28 cellular contexts compared by ENCODE assay signal in the genomic region with DNA sequence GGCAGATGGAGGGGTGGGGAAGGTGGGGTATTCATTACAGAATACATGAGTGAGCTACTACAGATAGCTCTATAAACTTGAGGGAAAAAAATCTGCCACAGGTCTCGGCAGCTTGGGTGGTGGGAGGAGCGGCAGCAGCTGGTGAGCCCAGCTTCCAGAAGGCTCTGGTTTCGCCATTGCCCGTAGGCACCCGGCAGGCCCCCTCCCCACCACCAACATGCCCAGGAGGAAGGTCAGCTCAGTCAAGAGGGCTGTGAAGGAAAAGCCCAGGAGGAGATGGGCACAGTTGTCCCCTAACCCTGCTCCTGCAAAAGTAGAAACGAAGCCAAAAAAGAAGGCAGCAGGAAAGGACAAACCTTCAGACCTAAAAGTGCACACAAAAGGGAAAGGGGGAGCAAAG. TPM values are rescaled to one million over a fixed set of nuclear protein-coding genes. Genes with fewer than 3 reads are reported as not detected.
DNase-seq lines count a peak whose midpoint lies in the region; ATAC-seq, FAIRE-seq and TF ChIP-seq lines count a peak whose summit lies in the region.
"Had no signal": no experiment of that assay in that cellular context is flagged by ENCODE, and none has a peak within 500 bp of the region (broad histone marks: within the 10 kb centered on the region; RNA-seq: fewer than 3 reads in every experiment).

No MANE protein-coding gene starts in this region.

- no peaks in the 10 kb centered on the region for H4K20me1 ChIP-seq in H1 (replicated peaks in 1 of 2; ENCODE audit: control insufficient read depth in 1 of 2, insufficient read depth in 2 of 2, low read length in 2 of 2)

- H3K4me3 Mint-ChIP-seq in activated naive CD4-positive, alpha-beta T cell treated with anti-CD3 and anti-CD28 coated beads for 36 hours = no peak overlapping the region
- H3K4me3 Mint-ChIP-seq in activated T-cell treated with anti-CD3 and anti-CD28 coated beads, Interleukin-2, amount 50 U/mL, for 24 hours = no peak overlapping the region
- H3K4me3 Mint-ChIP-seq: activated CD4-positive, alpha-beta memory T cell treated with anti-CD3 and anti-CD28 coated beads, Interleukin-2, amount 10 ng/mL, durations not matched to agents 7 days and 5 days; CD8-positive, alpha-beta memory T cell had no signal

- no peak overlapping the region for H2AK5ac ChIP-seq in H1 (ENCODE audit: low read depth, low read length)

- H3K56ac ChIP-seq in H1 (replicated peaks; ENCODE audit: insufficient read length, low read depth, low read length) = no peak overlapping the region

- DNase-seq in activated naive CD4-positive, alpha-beta T cell treated with anti-CD3 and anti-CD28 coated beads for 36 hours = no peak
- DNase-seq in activated naive CD4-positive, alpha-beta T cell treated with anti-CD3 and anti-CD28 coated beads, Interleukin-2, amount 50 U/mL, for 72 hours (ENCODE audit: low spot score in 2 of 2) = no peak
- DNase-seq in NCI-H524 treated with DMSO at 0.1 percent for 48 hours (lab: John Stamatoyannopoulos, UW) = peak; percentile 40
- no peak for DNase-seq in H1 (ENCODE audit: low read depth in 1 of 2, low spot score in 2 of 2)
- DNase-seq in thoracic aorta (ENCODE audit: low spot score) = no peak
- DNase-seq in HTR-8/SVneo (ENCODE audit: insufficient read length, low spot score) = no peak
- no peak for DNase-seq in activated T-cell treated with anti-CD3 and anti-CD28 coated beads, Interleukin-2, amount 50 U/mL, for 24 hours
- no peak for DNase-seq in NCI-H2107 treated with DMSO at 0.1 percent for 48 hours (lab: John Stamatoyannopoulos, UW; ENCODE audit: unreplicated experiment)
- DNase-seq: activated CD4-positive, alpha-beta memory T cell treated with anti-CD3 and anti-CD28 coated beads, Interleukin-2, amount 10 ng/mL, durations not matched to agents 7 days and 5 days; activated effector memory CD4-positive, alpha-beta T cell treated with anti-CD3 and anti-CD28 coated beads, Interleukin-2, amount 50 U/mL, for 16 hours; AML-193; CD8-positive, alpha-beta memory T cell; cortex of kidney; DMS53; GOT3; lower lobe of right lung; NCI-H1436; NCI-H774; SHP77; stimulated activated CD4-positive, alpha-beta T cell treated with anti-CD3 and anti-CD28 coated beads, Interleukin-15, amount 100 ng/mL, for 24 hours; SW 1271; transverse colon had no signal

- no peak overlapping the region for H3K9ac ChIP-seq in H1 (replicated peaks in 1 of 4; ENCODE audit: extremely low read depth in 1 of 4, low read depth in 3 of 4, low read length in 3 of 4)
- H3K9ac ChIP-seq: KMS-11 had no signal

- H3K36me3 Mint-ChIP-seq in activated naive CD4-positive, alpha-beta T cell treated with anti-CD3 and anti-CD28 coated beads for 36 hours (ENCODE audit: low read depth) = peaks cover 5% of the 10 kb centered on the region
- H3K36me3 Mint-ChIP-seq in activated naive CD4-positive, alpha-beta T cell treated with anti-CD3 and anti-CD28 coated beads, Interleukin-2, amount 50 U/mL, for 72 hours = no peaks in the 10 kb centered on the region
- H3K36me3 Mint-ChIP-seq in activated T-cell treated with anti-CD3 and anti-CD28 coated beads, Interleukin-2, amount 50 U/mL, for 24 hours (ENCODE audit: low read depth) = peaks cover 31% of the 10 kb centered on the region

- no peak overlapping the region for H3K14ac ChIP-seq in H1 (ENCODE audit: insufficient read length)

- H4K91ac ChIP-seq in H1 (replicated peaks; ENCODE audit: insufficient read length, low read length) = no peak overlapping the region

- no peak overlapping the region for H3K4me3 ChIP-seq in H1 (ENCODE audit: extremely low read depth in 1 of 4, insufficient read depth in 2 of 4, low read depth in 3 of 4, low read length in 4 of 4)
- peak overlapping the region; percentile 22 for H3K4me3 ChIP-seq in thoracic aorta
- H3K4me3 ChIP-seq: gastroesophageal sphincter, lower lobe of right lung, transverse colon had no signal

- H3K23ac ChIP-seq in H1 (ENCODE audit: insufficient read length) = no peak overlapping the region

- POLR2A ChIA-PET in H1 (lab: Charles Lee; ENCODE audit: partially characterized antibody) = interaction anchor here (1.0 kb wide), 1 partner anchor 11 kb away, joined by 3 read pairs; no protein-coding TSS in a partner anchor

- H2AFZ ChIP-seq in H1 (ENCODE audit: low read length) = no peak overlapping the region; the same call in 1 of the 2 replicates

- no peak for TF ChIP-seq POLR2A in H1 (IDR thresholded peaks at IDR 0.05; ENCODE audit: control extremely low read depth in 1 of 2, low read depth in 2 of 2, low read length in 2 of 2)

- H2BK12ac ChIP-seq in H1 (ENCODE audit: low read depth, low read length) = no peak overlapping the region

- no peak for TF ChIP-seq RAD21 in H1 (IDR thresholded peaks at IDR 0.05 in 1 of 2, conservative IDR thresholded peaks at IDR 0.05 in 1 of 2; ENCODE audit: low read depth in 2 of 2, low read length in 2 of 2)

- 68% methylated on average over 6 of the region's 6 CpGs; no CpG with 5 or more reads in 1 of the 2 experiments for WGBS in H1 (ENCODE audit: extremely low coverage in 1 of 2, insufficient coverage in 1 of 2, insufficient read length in 1 of 2, insufficient replicate concordance in 2 of 2, low coverage in 1 of 2, low lambda C conversion rate in 2 of 2, missing lambda C conversion rate in 1 of 2), 2 experiments

- no peaks in the 10 kb centered on the region for H3K27me3 ChIP-seq in H1 (replicated peaks in 1 of 4; ENCODE audit: control insufficient read depth in 3 of 4, extremely low read depth in 1 of 4, insufficient read depth in 3 of 4, low read length in 3 of 4)
- H3K27me3 ChIP-seq in thoracic aorta (replicated peaks; ENCODE audit: insufficient read depth) = no peaks in the 10 kb centered on the region
- H3K27me3 ChIP-seq: gastroesophageal sphincter, transverse colon had no signal

- H3K4ac ChIP-seq in H1 (replicated peaks; ENCODE audit: insufficient read length, low read depth, low read length) = no peak overlapping the region

- 0 out of 2 replicates have a peak overlapping the region, but pooled peaks have one; percentile 46 for H2BK15ac ChIP-seq in H1 (ENCODE audit: low read length)

- CTCF ChIA-PET in activated naive CD4-positive, alpha-beta T cell treated with anti-CD3 and anti-CD28 coated beads for 36 hours (lab: Charles Lee) = interaction anchor here (0.6 to 2.1 kb wide), 3 partner anchors 14 to 128 kb away, joined by 3 to 13 read pairs (median 6); no protein-coding TSS in a partner anchor
- CTCF ChIA-PET in H1 (lab: Charles Lee; ENCODE audit: partially characterized antibody) = interaction anchor here (0.6 to 2.6 kb wide), 5 partner anchors 11 to 133 kb away, joined by 3 to 14 read pairs (median 4); no protein-coding TSS in a partner anchor

- peak overlapping the region; percentile 60 for H3K18ac ChIP-seq in H1 (ENCODE audit: extremely low read depth, low read length)

- H3K27me3 Mint-ChIP-seq in activated naive CD4-positive, alpha-beta T cell treated with anti-CD3 and anti-CD28 coated beads for 36 hours (ENCODE audit: low read depth) = no peaks in the 10 kb centered on the region
- no peaks in the 10 kb centered on the region for H3K27me3 Mint-ChIP-seq in activated T-cell treated with anti-CD3 and anti-CD28 coated beads, Interleukin-2, amount 50 U/mL, for 24 hours
- H3K27me3 Mint-ChIP-seq: activated CD4-positive, alpha-beta memory T cell treated with anti-CD3 and anti-CD28 coated beads, Interleukin-2, amount 10 ng/mL, durations not matched to agents 7 days and 5 days; CD8-positive, alpha-beta memory T cell; progenitor cell of endocrine pancreas had no signal

- H3K23me2 ChIP-seq in H1 (ENCODE audit: low read depth, low read length) = no peaks in the 10 kb centered on the region

- H4K8ac ChIP-seq in H1 (ENCODE audit: extremely low read depth, insufficient read depth, low read length) = no peak overlapping the region

- intact Hi-C loops in activated naive CD4-positive, alpha-beta T cell treated with anti-CD3 and anti-CD28 coated beads for 36 hours (cut with micrococcal nuclease) = loop anchor here (5.0 kb wide), 1 partner anchor 252 kb away; no protein-coding TSS in a partner anchor

- TF ChIP-seq CTCF in H1 (IDR thresholded peaks at IDR 0.05; ENCODE audit: control extremely low read depth in 1 of 3, insufficient read depth in 1 of 3, low read depth in 1 of 3, low read length in 3 of 3) (no peak), thoracic aorta (IDR thresholded peaks at IDR 0.05) (no peak)

- no peaks in the 10 kb centered on the region for H3K4me1 ChIP-seq in H1 (replicated peaks in 1 of 4; ENCODE audit: control insufficient read depth in 3 of 4, insufficient read depth in 4 of 4, low read length in 3 of 4)
- peaks cover 9 to 38% of the 10 kb centered on the region in 2 donors for H3K4me1 ChIP-seq in thoracic aorta (ENCODE audit: control insufficient read depth in 1 of 2, low read depth in 2 of 2)

- no peaks in the 10 kb centered on the region for H3K79me2 ChIP-seq in H1 (ENCODE audit: control insufficient read depth in 1 of 2, insufficient read depth in 2 of 2, low read length in 2 of 2)

- H2BK20ac ChIP-seq in H1 (ENCODE audit: low read length) = no peak overlapping the region

- H2BK120ac ChIP-seq in H1 (replicated peaks; ENCODE audit: low read depth, low read length) = no peak overlapping the region

- H3K9me3 Mint-ChIP-seq in activated naive CD4-positive, alpha-beta T cell treated with anti-CD3 and anti-CD28 coated beads for 36 hours = no peaks in the 10 kb centered on the region
- no peaks in the 10 kb centered on the region for H3K9me3 Mint-ChIP-seq in activated naive CD4-positive, alpha-beta T cell treated with anti-CD3 and anti-CD28 coated beads, Interleukin-2, amount 50 U/mL, for 72 hours
- no peaks in the 10 kb centered on the region for H3K9me3 Mint-ChIP-seq in activated T-cell treated with anti-CD3 and anti-CD28 coated beads, Interleukin-2, amount 50 U/mL, for 24 hours
- H3K9me3 Mint-ChIP-seq: activated CD4-positive, alpha-beta memory T cell treated with anti-CD3 and anti-CD28 coated beads, Interleukin-2, amount 10 ng/mL, durations not matched to agents 7 days and 5 days; CD8-positive, alpha-beta memory T cell had no signal

- no peaks in the 10 kb centered on the region for H3K79me1 ChIP-seq in H1 (ENCODE audit: low read depth, low read length)

- H3K36me3 ChIP-seq in H1 (ENCODE audit: control insufficient read depth in 2 of 4, insufficient read depth in 4 of 4, low read length in 3 of 4) = peaks cover 2 to 18% (median 5%) of the 10 kb centered on the region in 4 experiments; a peak in 5 of 8 replicates
- H3K36me3 ChIP-seq in thoracic aorta = peaks cover 9% of the 10 kb centered on the region

- no peak overlapping the region for H2BK5ac ChIP-seq in H1 (ENCODE audit: low read depth, low read length)

- TF ChIP-seq EP300 in H1 (IDR thresholded peaks at IDR 0.05; ENCODE audit: borderline replicate concordance in 1 of 2, low read depth in 2 of 2, low read length in 2 of 2) = no peak

- H3K4me2 ChIP-seq in H1 (ENCODE audit: insufficient read depth in 1 of 2, low read depth in 2 of 2, low read length in 2 of 2) = no peak overlapping the region
- H3K4me2 ChIP-seq: KMS-11 had no signal

- FAIRE-seq in H1 (lab: Jason Lieb, UNC) (no peak), HTR-8/SVneo (lab: Jason Lieb, UNC) (no peak)
- FAIRE-seq: G401.6, GM18507, islet of Langerhans had no signal

- H3K9me3 ChIP-seq in H1 (ENCODE audit: insufficient read depth in 2 of 2, low read depth in 1 of 2, low read length in 1 of 2) (no peaks in the 10 kb centered on the region), thoracic aorta (no peaks in the 10 kb centered on the region)
- H3K9me3 ChIP-seq: gastroesophageal sphincter, lower lobe of right lung, transverse colon had no signal

- no peak for ATAC-seq in activated naive CD4-positive, alpha-beta T cell treated with anti-CD3 and anti-CD28 coated beads, Interleukin-2, amount 50 U/mL, for 72 hours
- no peak for ATAC-seq in thoracic aorta (ENCODE audit: insufficient number of reproducible peaks, low FRiP score, low read depth)
- ATAC-seq: gastroesophageal sphincter, lower lobe of right lung had no signal

- H4K5ac ChIP-seq in H1 (ENCODE audit: insufficient read length, low read depth, low read length) = no peak overlapping the region

- H3K4me1 Mint-ChIP-seq in activated naive CD4-positive, alpha-beta T cell treated with anti-CD3 and anti-CD28 coated beads for 36 hours (ENCODE audit: low read depth) = peaks cover 19% of the 10 kb centered on the region
- peaks cover 19% of the 10 kb centered on the region for H3K4me1 Mint-ChIP-seq in activated T-cell treated with anti-CD3 and anti-CD28 coated beads, Interleukin-2, amount 50 U/mL, for 24 hours (ENCODE audit: low read depth)

- H3K27ac ChIP-seq in H1 (ENCODE audit: low read depth, low read length) = no peak overlapping the region
- H3K27ac ChIP-seq in thoracic aorta = peak overlapping the region; percentile 61 to 74
- H3K27ac ChIP-seq: KMS-11, lower lobe of right lung, transverse colon had no signal

- H3K27ac Mint-ChIP-seq in activated naive CD4-positive, alpha-beta T cell treated with anti-CD3 and anti-CD28 coated beads for 36 hours = peak overlapping the region; percentile 30
- H3K27ac Mint-ChIP-seq in activated naive CD4-positive, alpha-beta T cell treated with anti-CD3 and anti-CD28 coated beads, Interleukin-2, amount 50 U/mL, for 72 hours = no peak overlapping the region
- H3K27ac Mint-ChIP-seq in activated T-cell treated with anti-CD3 and anti-CD28 coated beads, Interleukin-2, amount 50 U/mL, for 24 hours = no peak overlapping the region
- H3K27ac Mint-ChIP-seq: activated CD4-positive, alpha-beta memory T cell treated with anti-CD3 and anti-CD28 coated beads, Interleukin-2, amount 10 ng/mL, durations not matched to agents 7 days and 5 days; progenitor cell of endocrine pancreas had no signal

RNA-seq across cellular contexts. Expression of gene RMC1, which starts 18.5 kb away (rescaled TPM):
- 10 to 100 TPM; 26.2 to 29.7 TPM for total RNA-seq in activated naive CD4-positive, alpha-beta T cell treated with anti-CD3 and anti-CD28 coated beads for 36 hours
- total RNA-seq in activated naive CD4-positive, alpha-beta T cell treated with anti-CD3 and anti-CD28 coated beads, Interleukin-2, amount 50 U/mL, for 72 hours = 10 to 100 TPM; 31.3 to 54.0 TPM
- total RNA-seq in H1 (2021; fragmentation: NEBNext Ultra II Directional; extraction: Animal tissue kit (Norgen Biotek cat#: 25700)) = 20.1 and 21.3 TPM in 2 replicates
- 14.2 and 16.4 TPM in 2 replicates for polyA plus RNA-seq in H1 (2011; rRNA removed)
- 12.6 TPM for polyA plus RNA-seq in H1 (2011; cell fraction: cytosol; rRNA removed)
- polyA plus RNA-seq in H1 (2011; cell fraction: nucleus; rRNA removed) = 22.0 TPM
- polyA plus RNA-seq in H1 (2012, experiment 1 of 2) = 13.8 to 18.0 TPM (median 16.3 TPM) in 4 replicates
- polyA plus RNA-seq in H1 (2012, experiment 2 of 2) = 6.8 TPM
- polyA plus RNA-seq in H1 (2013, experiment 1 of 2) = 21.6 TPM
- polyA plus RNA-seq in H1 (2013, experiment 2 of 2) = 21.4 TPM
- 11.1 and 13.4 TPM in 2 replicates for polyA minus RNA-seq in H1 (2011; rRNA and poly(A)+ RNA removed)
- polyA minus RNA-seq in H1 (2011; cell fraction: cytosol; rRNA and poly(A)+ RNA removed) = 12.6 TPM
- polyA minus RNA-seq in H1 (2011; cell fraction: nucleus; rRNA and poly(A)+ RNA removed) = 11.3 TPM
- 10 to 100 TPM; 16.8 to 27.5 TPM for total RNA-seq in thoracic aorta

RNA-seq across cellular contexts. Expression of gene RIOK3, which starts 31.7 kb away (rescaled TPM):
- total RNA-seq in activated naive CD4-positive, alpha-beta T cell treated with anti-CD3 and anti-CD28 coated beads for 36 hours = 10 to 100 TPM; 53.8 to 59.5 TPM
- total RNA-seq in activated naive CD4-positive, alpha-beta T cell treated with anti-CD3 and anti-CD28 coated beads, Interleukin-2, amount 50 U/mL, for 72 hours = 10 to 100 TPM; 69.8 to 72.8 TPM
- total RNA-seq in H1 (2021; fragmentation: NEBNext Ultra II Directional; extraction: Animal tissue kit (Norgen Biotek cat#: 25700)) = 17.6 and 24.3 TPM in 2 replicates
- polyA plus RNA-seq in H1 (2011; rRNA removed) = 5.8 and 7.5 TPM in 2 replicates
- 9.9 TPM for polyA plus RNA-seq in H1 (2011; cell fraction: cytosol; rRNA removed)
- 10.9 TPM for polyA plus RNA-seq in H1 (2011; cell fraction: nucleus; rRNA removed)
- polyA plus RNA-seq in H1 (2012, experiment 1 of 2) = 14.3 to 27.4 TPM (median 16.7 TPM) in 4 replicates
- 1.3 TPM for polyA plus RNA-seq in H1 (2012, experiment 2 of 2)
- 14.3 TPM for polyA plus RNA-seq in H1 (2013, experiment 1 of 2)
- polyA plus RNA-seq in H1 (2013, experiment 2 of 2) = 13.3 TPM
- 12.5 and 13.0 TPM in 2 replicates for polyA minus RNA-seq in H1 (2011; rRNA and poly(A)+ RNA removed)
- polyA minus RNA-seq in H1 (2011; cell fraction: cytosol; rRNA and poly(A)+ RNA removed) = 15.8 TPM
- polyA minus RNA-seq in H1 (2011; cell fraction: nucleus; rRNA and poly(A)+ RNA removed) = 24.1 TPM
- 10 to 100 TPM; 51.3 to 59.0 TPM for total RNA-seq in thoracic aorta
